ENCODE assay signal across 1 cellular context in the genomic region with DNA sequence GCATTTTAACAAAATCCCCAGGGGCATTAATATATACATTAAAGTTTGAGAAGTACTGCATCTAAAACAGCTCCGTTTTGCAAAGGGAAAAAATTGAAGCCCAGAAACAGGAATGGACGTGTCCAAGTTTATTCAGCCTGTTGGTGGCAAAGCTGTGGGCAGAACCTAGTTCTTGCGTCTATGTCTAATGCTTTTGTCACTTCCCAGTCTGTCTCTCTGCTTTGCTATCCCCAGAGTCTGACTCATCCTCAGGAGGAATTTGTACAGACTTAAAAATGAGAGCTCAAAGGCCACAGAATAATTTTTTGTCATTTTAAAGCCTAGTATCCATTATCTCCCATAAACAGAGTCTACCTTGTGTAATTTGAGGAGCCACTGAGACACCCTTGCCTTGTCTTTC.
TF ChIP-seq lines count a peak whose summit lies in the region.

No MANE protein-coding gene starts in this region.

TF ChIP-seq in SK-N-SH treated with all-trans-retinoic acid at 6 μM for 48 hours, 23 proteins besides CTCF, POLR2A, EP300 and RAD21 (continued from another document):
- TF ChIP-seq, protein P1, sequence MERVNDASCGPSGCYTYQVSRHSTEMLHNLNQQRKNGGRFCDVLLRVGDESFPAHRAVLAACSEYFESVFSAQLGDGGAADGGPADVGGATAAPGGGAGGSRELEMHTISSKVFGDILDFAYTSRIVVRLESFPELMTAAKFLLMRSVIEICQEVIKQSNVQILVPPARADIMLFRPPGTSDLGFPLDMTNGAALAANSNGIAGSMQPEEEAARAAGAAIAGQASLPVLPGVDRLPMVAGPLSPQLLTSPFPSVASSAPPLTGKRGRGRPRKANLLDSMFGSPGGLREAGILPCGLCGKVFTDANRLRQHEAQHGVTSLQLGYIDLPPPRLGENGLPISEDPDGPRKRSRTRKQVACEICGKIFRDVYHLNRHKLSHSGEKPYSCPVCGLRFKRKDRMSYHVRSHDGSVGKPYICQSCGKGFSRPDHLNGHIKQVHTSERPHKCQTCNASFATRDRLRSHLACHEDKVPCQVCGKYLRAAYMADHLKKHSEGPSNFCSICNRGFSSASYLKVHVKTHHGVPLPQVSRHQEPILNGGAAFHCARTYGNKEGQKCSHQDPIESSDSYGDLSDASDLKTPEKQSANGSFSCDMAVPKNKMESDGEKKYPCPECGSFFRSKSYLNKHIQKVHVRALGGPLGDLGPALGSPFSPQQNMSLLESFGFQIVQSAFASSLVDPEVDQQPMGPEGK (CRISPR knock-in tag; IDR thresholded peaks at IDR 0.05; ENCODE audit: borderline replicate concordance) = no peak
- no peak for TF ChIP-seq TCF4 (CRISPR knock-in tag; IDR thresholded peaks at IDR 0.05; ENCODE audit: borderline replicate concordance)
- no peak for TF ChIP-seq GLIS3 (CRISPR knock-in tag; IDR thresholded peaks at IDR 0.05)
